ENCODE assay signal across 8 cellular contexts in the genomic region with DNA sequence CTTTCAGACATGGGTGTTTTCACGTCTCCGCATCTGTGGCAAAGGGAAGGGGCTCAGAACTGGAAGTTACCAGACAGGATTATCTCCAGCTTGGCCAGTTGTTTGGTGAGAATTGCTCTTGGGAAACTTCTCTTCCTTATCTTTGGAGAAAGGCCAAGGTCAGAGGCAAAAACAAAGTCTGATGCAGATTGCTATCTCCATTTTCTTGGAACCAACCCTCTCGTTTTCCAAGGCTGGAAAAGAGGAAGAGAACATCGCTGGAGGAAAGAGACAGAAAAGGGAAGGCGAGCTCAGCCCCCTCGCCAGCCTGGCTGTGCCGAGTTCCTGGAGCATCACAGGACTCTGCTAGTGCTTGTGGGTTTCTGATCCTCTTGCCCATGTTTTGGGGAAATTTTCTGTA.
"Had no signal": no experiment of that assay in that cellular context is flagged by ENCODE, and none has a peak within 500 bp of the region (broad histone marks: within the 10 kb centered on the region; RNA-seq: fewer than 3 reads in every experiment).

No MANE protein-coding gene starts in this region.

- FAIRE-seq: H1, H54 had no signal

- H3K4me2 ChIP-seq: GM23338 had no signal

- ATAC-seq: GM23338 had no signal

- H3K27ac ChIP-seq: HL-60 had no signal

- DNase-seq: H9, HCEC 1CT, IMR-90, KBM-7 had no signal

- H3K9me3 Mint-ChIP-seq: GM23338, H9 had no signal

- H3K4me3 Mint-ChIP-seq: GM23338, H9 had no signal

- H2AFZ ChIP-seq: GM23338 had no signal

- H3K4me3 ChIP-seq: GM23338 had no signal

- H3K27ac Mint-ChIP-seq: GM23338, H9 had no signal
